In genomic region chr7:20798081-20798693, GRCh38 we compare ENCODE assay signal across 7 cellular contexts. TPM values are rescaled to one million over a fixed set of nuclear protein-coding genes. Genes with fewer than 3 reads are reported as not detected.
A peak's percentile ranks its signal among the peaks of the same experiment; 100 is the strongest.
DNase-seq lines count a peak whose midpoint lies in the region; ATAC-seq and TF ChIP-seq lines count a peak whose summit lies in the region.

No MANE protein-coding gene starts in this region.

- H2AFZ ChIP-seq in PC-9: peak overlapping the region; percentile 76; the same call in 1 of the 2 replicates

- H3K9me2 ChIP-seq in PC-9 (ENCODE audit: insufficient read depth): no peaks in the 10 kb centered on the region; the same call in 1 of the 2 replicates

- POLR2A ChIA-PET in PC-9 (lab: Charles Lee; ENCODE audit: unreplicated experiment): no interaction called here

- no peak for DNase-seq in GM12864 (ENCODE audit: low read depth)
- peak; percentile 34 to 73 for DNase-seq in PC-9
- DNase-seq in dorsolateral prefrontal cortex: no peak
- DNase-seq in mucosa of descending colon: peak; percentile 60 to 80 (median 66)
- no peak for DNase-seq in stimulated activated CD4-positive, alpha-beta T cell treated with anti-CD3 and anti-CD28 coated beads, Interleukin-12 subunit alpha, Interleukin-12 subunit beta, amount 100 ng/mL, for 4 hours

- BruUV-seq in PC-9 (replicated peaks; lab: Mats Ljungman, UMichigan): no TSS peak

- H3K4me3 ChIP-seq in GM12864 (ENCODE audit: low read depth, low read length): peak overlapping the region; percentile 29
- peak overlapping the region; percentile 54; the same call in 1 of the 2 replicates for H3K4me3 ChIP-seq in PC-9
- peak overlapping the region in 51 of 59 donors; percentile 20 to 68 (median 49) for H3K4me3 ChIP-seq in dorsolateral prefrontal cortex
- no peak overlapping the region for H3K4me3 ChIP-seq in mucosa of descending colon

- intact Hi-C loops in PC-9 (cut with micrococcal nuclease; ENCODE audit: unreplicated experiment): loop anchor here (5.0 kb wide), 1 partner anchor 1091 kb away; the partner anchor contains the start of gene POLR1F
- intact Hi-C loops in dorsolateral prefrontal cortex (cut with DNase I): loop anchor here in 1 of 2 donors (10.0 kb wide), 1 partner anchor 1287 kb away; no protein-coding TSS in a partner anchor
- intact Hi-C loops in mucosa of descending colon (cut with DNase I, micrococcal nuclease): no loop called here

- H3K36me3 ChIP-seq in PC-9 (ENCODE audit: low read depth) (no peaks in the 10 kb centered on the region), mucosa of descending colon (ENCODE audit: low read depth) (no peaks in the 10 kb centered on the region)

- H4K20me1 ChIP-seq in PC-9 (ENCODE audit: insufficient read depth): no peaks in the 10 kb centered on the region

- H3K4me1 ChIP-seq in PC-9 (replicated peaks; ENCODE audit: insufficient read depth) (no peaks in the 10 kb centered on the region), mucosa of descending colon (ENCODE audit: low read depth) (peaks cover 11% of the 10 kb centered on the region)

- H3K79me2 ChIP-seq in PC-9 (ENCODE audit: low read depth): no peaks in the 10 kb centered on the region

- peak overlapping the region; percentile 65 for H3K4me2 ChIP-seq in PC-9

- TF ChIP-seq CTCF in GM12864 (IDR thresholded peaks at IDR 0.05; ENCODE audit: low read depth, low read length, missing control alignments) (no peak), PC-9 (conservative IDR thresholded peaks at IDR 0.05) (no peak), dorsolateral prefrontal cortex (IDR thresholded peaks at IDR 0.05 in 54 of 56, conservative IDR thresholded peaks at IDR 0.05 in 2 of 56; ENCODE audit: low read depth in 1 of 56, partially characterized antibody in 56 of 56) (no peak), mucosa of descending colon (IDR thresholded peaks at IDR 0.05) (no peak)

- no peaks in the 10 kb centered on the region for H3K9me3 ChIP-seq in PC-9 (ENCODE audit: insufficient read depth, low read depth)
- H3K9me3 ChIP-seq in mucosa of descending colon: no peaks in the 10 kb centered on the region

- H3K27ac ChIP-seq in PC-9: no peak overlapping the region
- no peak overlapping the region for H3K27ac ChIP-seq in dorsolateral prefrontal cortex

- ATAC-seq in GM21390 (IDR thresholded peaks at IDR 0.05; ENCODE audit: unreplicated experiment) (peak; percentile 82), HG03558 (IDR thresholded peaks at IDR 0.05; ENCODE audit: extremely low read depth, unreplicated experiment) (peak; percentile 72), mucosa of descending colon (peak; percentile 94)

- H3K27me3 ChIP-seq in PC-9 (ENCODE audit: insufficient read depth, low read depth) (peaks cover 16% of the 10 kb centered on the region; the same call in 1 of the 2 replicates), dorsolateral prefrontal cortex (peaks cover 17 to 85% (median 65%) of the 10 kb centered on the region in 45 donors)

- peaks cover 6% of the 10 kb centered on the region; the same call in 1 of the 2 replicates for H3F3A ChIP-seq in PC-9 (ENCODE audit: insufficient read depth, low read depth)

- CTCF ChIA-PET in PC-9 (lab: Charles Lee): interaction anchor here (0.6 kb wide), 1 partner anchor 19 kb away, joined by 7 read pairs; no protein-coding TSS in a partner anchor

RNA-seq across cellular contexts. Expression of gene SP8, which starts 11.5 kb away (rescaled TPM):
- not detected in 2 replicates for total RNA-seq in PC-9 (2021)
- 1 to 10 TPM in 85 of 120 experiments, under 1 TPM in 35; 0.21 to 3.7 (median 1.2) TPM for total RNA-seq in dorsolateral prefrontal cortex
- not detected for total RNA-seq in mucosa of descending colon

Comparison
In these comparisons a context has a peak if more than half of its experiments do, and no peak if none do; other contexts are left out.
1. DNase-seq: peak in PC-9 (2 of 2) and mucosa of descending colon (3 of 3); none in GM12864 (single experiment), dorsolateral prefrontal cortex (0 of 10) and stimulated activated CD4-positive, alpha-beta T cell treated with anti-CD3 and anti-CD28 coated beads, Interleukin-12 subunit alpha, Interleukin-12 subunit beta, amount 100 ng/mL, for 4 hours (single experiment).
2. Peak in every context shown above with its lines, with median percentiles within 50 percentile points of each other: ATAC-seq.